ENCODE assay signal across 9 cellular contexts in genomic region chr2:223884399-223884798, GRCh38. TPM values are rescaled to one million over a fixed set of nuclear protein-coding genes. Genes with fewer than 3 reads are reported as not detected.
DNase-seq lines count a peak whose midpoint lies in the region; ATAC-seq, FAIRE-seq and TF ChIP-seq lines count a peak whose summit lies in the region.
"Had no signal": no experiment of that assay in that cellular context is flagged by ENCODE, and none has a peak within 500 bp of the region (broad histone marks: within the 10 kb centered on the region; RNA-seq: fewer than 3 reads in every experiment).

No MANE protein-coding gene starts in this region.

- no peak overlapping the region for H3K4me3 ChIP-seq in brain microvascular endothelial cell (ENCODE audit: low read depth, low read length)
- H3K4me3 ChIP-seq: thoracic aorta had no signal

- no peaks in the 10 kb centered on the region for H3K4me1 Mint-ChIP-seq in nephron progenitor cell

- peak; percentile 25 for DNase-seq in GM12891 (ENCODE audit: insufficient read length, low spot score)
- DNase-seq in brain microvascular endothelial cell, result peak; percentile 21
- DNase-seq in UCSD-AML1 (lab: John Stamatoyannopoulos, UW; ENCODE audit: unreplicated experiment), result no peak
- DNase-seq in nephron progenitor cell, result no peak
- no peak for DNase-seq in D341Med (ENCODE audit: low spot score)
- no peak for DNase-seq in G401 (ENCODE audit: low spot score)

- H3K4me3 Mint-ChIP-seq in nephron progenitor cell, result no peak overlapping the region

- in situ Hi-C loops in brain microvascular endothelial cell (cut with HindIII; ENCODE audit: low pct_ligation_motif_present, low sequenced_read_pairs), result no loop called here
- in situ Hi-C loops in G401 (cut with HindIII; ENCODE audit: low sequenced_read_pairs), result no loop called here

- peaks cover 39% of the 10 kb centered on the region for H3K36me3 ChIP-seq in brain microvascular endothelial cell (replicated peaks)

- TF ChIP-seq CTCF in brain microvascular endothelial cell (IDR thresholded peaks at IDR 0.05; ENCODE audit: low read depth, low read length, missing control alignments), result no peak
- TF ChIP-seq CTCF in nephron progenitor cell (IDR thresholded peaks at IDR 0.05), result no peak

- peaks cover 2% of the 10 kb centered on the region for H3K9me3 Mint-ChIP-seq in nephron progenitor cell

- H3K27me3 Mint-ChIP-seq in nephron progenitor cell (ENCODE audit: low read depth, poor library complexity), result no peaks in the 10 kb centered on the region

- H3K27ac Mint-ChIP-seq in nephron progenitor cell, result no peak overlapping the region

- H3K27me3 ChIP-seq in brain microvascular endothelial cell (replicated peaks), result no peaks in the 10 kb centered on the region

- FAIRE-seq in GM12891 (lab: Jason Lieb, UNC), result no peak

- H3K27ac ChIP-seq in brain microvascular endothelial cell, result no peak overlapping the region
- H3K27ac ChIP-seq: thoracic aorta had no signal

- peaks cover 73% of the 10 kb centered on the region for H3K36me3 Mint-ChIP-seq in nephron progenitor cell (ENCODE audit: low read depth)

- no peak for TF ChIP-seq POLR2A in GM12891 (IDR thresholded peaks at IDR 0.05; ENCODE audit: low read depth, low read length)

- ATAC-seq in GM19452 (IDR thresholded peaks at IDR 0.05; ENCODE audit: unreplicated experiment) (peak; percentile 79), HG03066 (IDR thresholded peaks at IDR 0.05; ENCODE audit: low read depth, unreplicated experiment) (peak; percentile 91)

TF ChIP-seq in GM12891, 5 proteins besides CTCF, POLR2A, EP300 and RAD21:
- TF ChIP-seq PAX5 (IDR thresholded peaks at IDR 0.05; ENCODE audit: insufficient read depth, low read length, severe bottlenecking) (no peak), POLR2AphosphoS5 (IDR thresholded peaks at IDR 0.05; ENCODE audit: low read depth, low read length) (no peak), POU2F2 (IDR thresholded peaks at IDR 0.05; ENCODE audit: low read depth, low read length) (peak; percentile 92), TAF1 (IDR thresholded peaks at IDR 0.05; ENCODE audit: low read depth, low read length) (no peak), SPI1 (IDR thresholded peaks at IDR 0.05; ENCODE audit: low read depth, low read length) (peak; percentile 53)

RNA-seq across cellular contexts. Expression of gene AP1S3, which starts 47.0 kb away (rescaled TPM):
- polyA plus RNA-seq in GM12891 (2012; ENCODE audit: low read depth, missing spikeins), result 7.5 TPM
- 7.9 and 20.7 TPM in 2 replicates for total RNA-seq in G401 (2014; rRNA removed; shearing (Covaris generic))

Comparison
In these comparisons a context has a peak if more than half of its experiments do, and no peak if none do; other contexts are left out.
1. DNase-seq: peak in GM12891 (single experiment) and brain microvascular endothelial cell (single experiment); none in UCSD-AML1 (single experiment), nephron progenitor cell (single experiment), D341Med (single experiment) and G401 (single experiment).